Comparison of ENCODE assay signal across 11 cellular contexts in the genomic region with DNA sequence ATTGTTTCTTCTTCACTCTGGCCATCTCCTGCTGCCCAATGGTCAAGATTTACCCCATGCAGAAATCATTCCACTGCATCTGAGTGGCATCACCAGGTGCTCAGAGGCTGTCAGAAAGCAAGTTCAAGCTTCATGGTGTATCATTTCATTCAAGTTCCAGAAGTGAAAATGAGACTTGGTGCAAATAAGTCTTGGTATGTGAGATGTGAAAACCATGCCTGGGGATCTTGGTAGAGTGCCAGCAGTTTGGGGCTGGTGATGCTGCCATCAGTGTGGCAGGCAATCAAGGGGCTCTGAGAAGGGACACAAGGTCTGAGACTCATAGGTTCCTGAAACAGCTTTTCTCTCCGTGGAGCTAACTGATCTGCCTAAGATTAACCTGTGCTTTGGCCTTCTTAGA. TPM values are rescaled to one million over a fixed set of nuclear protein-coding genes. Genes with fewer than 3 reads are reported as not detected.
A peak's percentile ranks its signal among the peaks of the same experiment; 100 is the strongest.
DNase-seq lines count a peak whose midpoint lies in the region; ATAC-seq and TF ChIP-seq lines count a peak whose summit lies in the region.
"Had no signal": no experiment of that assay in that cellular context is flagged by ENCODE, and none has a peak within 500 bp of the region (broad histone marks: within the 10 kb centered on the region; RNA-seq: fewer than 3 reads in every experiment).

No MANE protein-coding gene starts in this region.

- ATAC-seq in GM18511 (IDR thresholded peaks at IDR 0.05; ENCODE audit: unreplicated experiment) (peak; percentile 86), GM19035 (IDR thresholded peaks at IDR 0.05; ENCODE audit: unreplicated experiment) (no peak)
- ATAC-seq in activated T-cell treated with anti-CD3 and anti-CD28 coated beads, Interleukin-2, amount 50 U/mL, for 72 hours (replicated peaks in 1 of 2) = peak; percentile 72 to 87

- H3K4me3 ChIP-seq in KMS-11 (IDR thresholded peaks at IDR 0.05; ENCODE audit: insufficient read depth, low read depth, low read length) = peak overlapping the region; percentile 51
- no peak overlapping the region for H3K4me3 ChIP-seq in left ventricle myocardium inferior
- H3K4me3 ChIP-seq: smooth muscle cell had no signal

- peak overlapping the region; percentile 94 for H3K27ac ChIP-seq in KMS-11
- no peak overlapping the region for H3K27ac ChIP-seq in left ventricle myocardium inferior (replicated peaks)

- intact Hi-C loops in left ventricle myocardium inferior (cut with micrococcal nuclease) = no loop called here

- peak overlapping the region; percentile 96 for H3K27ac Mint-ChIP-seq in activated T-cell treated with anti-CD3 and anti-CD28 coated beads, Interleukin-2, amount 50 U/mL, for 72 hours
- H3K27ac Mint-ChIP-seq: dendritic cell treated with granulocyte-macrophage colony-stimulating factor and Interleukin-4, amounts not matched to agents 40 ng/mL and 50 ng/mL, for 4 days had no signal

- H2AFZ ChIP-seq in KMS-11 (ENCODE audit: low read depth) = peak overlapping the region; percentile 58

- DNase-seq in activated T-cell treated with anti-CD3 and anti-CD28 coated beads, Interleukin-2, amount 50 U/mL, for 72 hours = peak; percentile 88 to 89
- DNase-seq in stimulated activated CD4-positive, alpha-beta T cell treated with anti-CD3 and anti-CD28 coated beads, Interleukin-15, amount 100 ng/mL, for 24 hours = peak; percentile 90
- DNase-seq in left ventricle myocardium inferior (no peak), HK-2 (ENCODE audit: unreplicated experiment) (no peak), NCI-H774 (lab: John Stamatoyannopoulos, UW) (no peak)

- no peaks in the 10 kb centered on the region for H3K79me2 ChIP-seq in KMS-11 (ENCODE audit: insufficient read depth, low read depth)

- H3K4me1 ChIP-seq in KMS-11 (ENCODE audit: low read depth, poor library complexity, severe bottlenecking) = peaks cover 61% of the 10 kb centered on the region
- no peaks in the 10 kb centered on the region for H3K4me1 ChIP-seq in left ventricle myocardium inferior

- peak overlapping the region; percentile 56; the same call in 1 of the 2 replicates for H3K9ac ChIP-seq in KMS-11

- H3K4me2 ChIP-seq in KMS-11 = peak overlapping the region; percentile 96
- H3K4me2 ChIP-seq: smooth muscle cell had no signal

- H3K4me3 Mint-ChIP-seq in activated T-cell treated with anti-CD3 and anti-CD28 coated beads, Interleukin-2, amount 50 U/mL, for 72 hours = peak overlapping the region; percentile 80 to 93
- H3K4me3 Mint-ChIP-seq: dendritic cell treated with granulocyte-macrophage colony-stimulating factor and Interleukin-4, amounts not matched to agents 40 ng/mL and 50 ng/mL, for 4 days had no signal

- H3K27me3 ChIP-seq in KMS-11 (ENCODE audit: insufficient read depth, low read depth) (no peaks in the 10 kb centered on the region), left ventricle myocardium inferior (ENCODE audit: low read depth) (peaks cover 6% of the 10 kb centered on the region)

- no peaks in the 10 kb centered on the region for H3K27me3 Mint-ChIP-seq in activated T-cell treated with anti-CD3 and anti-CD28 coated beads, Interleukin-2, amount 50 U/mL, for 72 hours (ENCODE audit: low read depth)
- H3K27me3 Mint-ChIP-seq: dendritic cell treated with granulocyte-macrophage colony-stimulating factor and Interleukin-4, amounts not matched to agents 40 ng/mL and 50 ng/mL, for 4 days had no signal

- no peaks in the 10 kb centered on the region for H3K36me3 ChIP-seq in KMS-11 (ENCODE audit: insufficient read depth)
- H3K36me3 ChIP-seq in left ventricle myocardium inferior = no peaks in the 10 kb centered on the region

- peaks cover 11 to 13% of the 10 kb centered on the region in 2 donors for H3K36me3 Mint-ChIP-seq in activated T-cell treated with anti-CD3 and anti-CD28 coated beads, Interleukin-2, amount 50 U/mL, for 72 hours (ENCODE audit: insufficient read depth in 2 of 2)

- TF ChIP-seq CTCF in KMS-11 (conservative IDR thresholded peaks at IDR 0.05; ENCODE audit: low read depth, low read length) (no peak), left ventricle myocardium inferior (IDR thresholded peaks at IDR 0.05; ENCODE audit: borderline replicate concordance) (no peak)

- no peaks in the 10 kb centered on the region for H4K20me1 ChIP-seq in KMS-11 (ENCODE audit: insufficient read depth)

- H3K4me1 Mint-ChIP-seq in activated T-cell treated with anti-CD3 and anti-CD28 coated beads, Interleukin-2, amount 50 U/mL, for 72 hours (ENCODE audit: low read depth) = peaks cover 89% of the 10 kb centered on the region

- H3K9me3 Mint-ChIP-seq in activated T-cell treated with anti-CD3 and anti-CD28 coated beads, Interleukin-2, amount 50 U/mL, for 72 hours = no peaks in the 10 kb centered on the region
- H3K9me3 Mint-ChIP-seq: dendritic cell treated with granulocyte-macrophage colony-stimulating factor and Interleukin-4, amounts not matched to agents 40 ng/mL and 50 ng/mL, for 4 days had no signal

- H3K9me3 ChIP-seq in left ventricle myocardium inferior (replicated peaks) = no peaks in the 10 kb centered on the region

RNA-seq across cellular contexts. Expression of gene CD2, which starts 52.0 kb away (rescaled TPM):
- 100 to 1,000 TPM; 232 to 298 TPM for total RNA-seq in activated T-cell treated with anti-CD3 and anti-CD28 coated beads, Interleukin-2, amount 50 U/mL, for 72 hours
- 0.36 TPM for total RNA-seq in left ventricle myocardium inferior
- total RNA-seq: M059J, smooth muscle cell had no signal

Comparison
In these comparisons a context has a peak if more than half of its experiments do, and no peak if none do; other contexts are left out.
1. DNase-seq: peak in activated T-cell treated with anti-CD3 and anti-CD28 coated beads, Interleukin-2, amount 50 U/mL, for 72 hours (2 of 2) and stimulated activated CD4-positive, alpha-beta T cell treated with anti-CD3 and anti-CD28 coated beads, Interleukin-15, amount 100 ng/mL, for 24 hours (single experiment); none in left ventricle myocardium inferior (single experiment), HK-2 (single experiment) and NCI-H774 (single experiment).
2. RNA of gene CD2, which starts 52.0 kb away (total RNA-seq): 232 to 298 TPM in activated T-cell treated with anti-CD3 and anti-CD28 coated beads, Interleukin-2, amount 50 U/mL, for 72 hours; 0.36 TPM in left ventricle myocardium inferior (single experiment); every median in the first group is over 100 times any median in the second.